ENCODE assay signal across 1 cellular context in the genomic region with DNA sequence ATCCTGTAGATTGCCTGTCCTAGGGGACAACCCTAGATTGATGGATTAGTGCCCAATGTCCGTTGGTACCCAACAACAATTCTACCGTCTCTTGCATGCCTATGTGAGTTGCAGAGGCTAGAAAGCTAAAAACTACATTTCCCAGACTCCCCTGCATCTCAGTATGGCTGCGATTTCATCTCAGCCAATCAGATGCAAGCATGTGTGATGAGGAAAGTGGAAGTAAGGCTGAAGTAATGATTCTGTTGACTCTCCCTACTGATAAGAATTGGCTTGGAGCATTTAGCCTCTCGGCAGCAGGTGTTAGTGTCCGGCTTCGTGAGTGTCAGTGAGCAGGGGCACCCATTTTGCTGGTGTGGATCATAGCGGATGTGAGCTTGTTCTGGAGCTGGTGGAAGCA.
TF ChIP-seq lines count a peak whose summit lies in the region.

No MANE protein-coding gene starts in this region.

TF ChIP-seq in K562, 482 proteins besides CTCF, POLR2A, EP300 and RAD21 (continued from another document):
- TF ChIP-seq, protein P1, sequence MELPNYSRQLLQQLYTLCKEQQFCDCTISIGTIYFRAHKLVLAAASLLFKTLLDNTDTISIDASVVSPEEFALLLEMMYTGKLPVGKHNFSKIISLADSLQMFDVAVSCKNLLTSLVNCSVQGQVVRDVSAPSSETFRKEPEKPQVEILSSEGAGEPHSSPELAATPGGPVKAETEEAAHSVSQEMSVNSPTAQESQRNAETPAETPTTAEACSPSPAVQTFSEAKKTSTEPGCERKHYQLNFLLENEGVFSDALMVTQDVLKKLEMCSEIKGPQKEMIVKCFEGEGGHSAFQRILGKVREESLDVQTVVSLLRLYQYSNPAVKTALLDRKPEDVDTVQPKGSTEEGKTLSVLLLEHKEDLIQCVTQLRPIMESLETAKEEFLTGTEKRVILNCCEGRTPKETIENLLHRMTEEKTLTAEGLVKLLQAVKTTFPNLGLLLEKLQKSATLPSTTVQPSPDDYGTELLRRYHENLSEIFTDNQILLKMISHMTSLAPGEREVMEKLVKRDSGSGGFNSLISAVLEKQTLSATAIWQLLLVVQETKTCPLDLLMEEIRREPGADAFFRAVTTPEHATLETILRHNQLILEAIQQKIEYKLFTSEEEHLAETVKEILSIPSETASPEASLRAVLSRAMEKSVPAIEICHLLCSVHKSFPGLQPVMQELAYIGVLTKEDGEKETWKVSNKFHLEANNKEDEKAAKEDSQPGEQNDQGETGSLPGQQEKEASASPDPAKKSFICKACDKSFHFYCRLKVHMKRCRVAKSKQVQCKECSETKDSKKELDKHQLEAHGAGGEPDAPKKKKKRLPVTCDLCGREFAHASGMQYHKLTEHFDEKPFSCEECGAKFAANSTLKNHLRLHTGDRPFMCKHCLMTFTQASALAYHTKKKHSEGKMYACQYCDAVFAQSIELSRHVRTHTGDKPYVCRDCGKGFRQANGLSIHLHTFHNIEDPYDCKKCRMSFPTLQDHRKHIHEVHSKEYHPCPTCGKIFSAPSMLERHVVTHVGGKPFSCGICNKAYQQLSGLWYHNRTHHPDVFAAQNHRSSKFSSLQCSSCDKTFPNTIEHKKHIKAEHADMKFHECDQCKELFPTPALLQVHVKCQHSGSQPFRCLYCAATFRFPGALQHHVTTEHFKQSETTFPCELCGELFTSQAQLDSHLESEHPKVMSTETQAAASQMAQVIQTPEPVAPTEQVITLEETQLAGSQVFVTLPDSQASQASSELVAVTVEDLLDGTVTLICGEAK (IDR thresholded peaks at IDR 0.05), result no peak
- TF ChIP-seq, protein P1 (CRISPR knock-in tag; IDR thresholded peaks at IDR 0.05), result no peak
- TF ChIP-seq ZNF143 (CRISPR knock-in tag; IDR thresholded peaks at IDR 0.05) (peak; percentile 75), ZNF778 (CRISPR knock-in tag; IDR thresholded peaks at IDR 0.05) (no peak), FUS (optimal IDR thresholded peaks at IDR 0.05; ENCODE audit: low read depth, low read length) (no peak), MEF2D (tag; conservative IDR thresholded peaks at IDR 0.05; ENCODE audit: low read depth) (no peak), ATF1 (CRISPR knock-in tag; IDR thresholded peaks at IDR 0.05) (no peak), ATF1 (tag; IDR thresholded peaks at IDR 0.05) (0 out of 2 replicates have a peak, but pooled peaks have one; percentile 26), PTBP1 (IDR thresholded peaks at IDR 0.05; ENCODE audit: low read depth, low read length) (no peak), SIX5 (IDR thresholded peaks at IDR 0.05; ENCODE audit: borderline replicate concordance in 1 of 2, insufficient read depth in 1 of 2, low read depth in 1 of 2, low read length in 2 of 2) (peak; percentile 54 to 56; a peak in 3 of 4 replicates), NR3C1 (CRISPR knock-in tag; IDR thresholded peaks at IDR 0.05) (no peak), ZNF24 (IDR thresholded peaks at IDR 0.05) (peak; percentile 99), CBX3 (IDR thresholded peaks at IDR 0.05; ENCODE audit: borderline replicate concordance in 1 of 2, low read length in 2 of 2) (no peak), L3MBTL2 (IDR thresholded peaks at IDR 0.05) (peak; percentile 55; the same call in 1 of the 2 replicates), ZNF311 (CRISPR knock-in tag; IDR thresholded peaks at IDR 0.05) (no peak), HCFC1 (IDR thresholded peaks at IDR 0.05; ENCODE audit: low read depth, low read length) (peak; percentile 81), PHTF2 (CRISPR knock-in tag; IDR thresholded peaks at IDR 0.05) (no peak), KAT2B (IDR thresholded peaks at IDR 0.05; ENCODE audit: low read depth, low read length) (no peak), HIVEP1 (CRISPR knock-in tag; IDR thresholded peaks at IDR 0.05) (no peak)
- TF ChIP-seq, protein P2, sequence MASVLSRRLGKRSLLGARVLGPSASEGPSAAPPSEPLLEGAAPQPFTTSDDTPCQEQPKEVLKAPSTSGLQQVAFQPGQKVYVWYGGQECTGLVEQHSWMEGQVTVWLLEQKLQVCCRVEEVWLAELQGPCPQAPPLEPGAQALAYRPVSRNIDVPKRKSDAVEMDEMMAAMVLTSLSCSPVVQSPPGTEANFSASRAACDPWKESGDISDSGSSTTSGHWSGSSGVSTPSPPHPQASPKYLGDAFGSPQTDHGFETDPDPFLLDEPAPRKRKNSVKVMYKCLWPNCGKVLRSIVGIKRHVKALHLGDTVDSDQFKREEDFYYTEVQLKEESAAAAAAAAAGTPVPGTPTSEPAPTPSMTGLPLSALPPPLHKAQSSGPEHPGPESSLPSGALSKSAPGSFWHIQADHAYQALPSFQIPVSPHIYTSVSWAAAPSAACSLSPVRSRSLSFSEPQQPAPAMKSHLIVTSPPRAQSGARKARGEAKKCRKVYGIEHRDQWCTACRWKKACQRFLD (CRISPR knock-in tag; IDR thresholded peaks at IDR 0.05), result no peak
- TF ChIP-seq, protein P3, sequence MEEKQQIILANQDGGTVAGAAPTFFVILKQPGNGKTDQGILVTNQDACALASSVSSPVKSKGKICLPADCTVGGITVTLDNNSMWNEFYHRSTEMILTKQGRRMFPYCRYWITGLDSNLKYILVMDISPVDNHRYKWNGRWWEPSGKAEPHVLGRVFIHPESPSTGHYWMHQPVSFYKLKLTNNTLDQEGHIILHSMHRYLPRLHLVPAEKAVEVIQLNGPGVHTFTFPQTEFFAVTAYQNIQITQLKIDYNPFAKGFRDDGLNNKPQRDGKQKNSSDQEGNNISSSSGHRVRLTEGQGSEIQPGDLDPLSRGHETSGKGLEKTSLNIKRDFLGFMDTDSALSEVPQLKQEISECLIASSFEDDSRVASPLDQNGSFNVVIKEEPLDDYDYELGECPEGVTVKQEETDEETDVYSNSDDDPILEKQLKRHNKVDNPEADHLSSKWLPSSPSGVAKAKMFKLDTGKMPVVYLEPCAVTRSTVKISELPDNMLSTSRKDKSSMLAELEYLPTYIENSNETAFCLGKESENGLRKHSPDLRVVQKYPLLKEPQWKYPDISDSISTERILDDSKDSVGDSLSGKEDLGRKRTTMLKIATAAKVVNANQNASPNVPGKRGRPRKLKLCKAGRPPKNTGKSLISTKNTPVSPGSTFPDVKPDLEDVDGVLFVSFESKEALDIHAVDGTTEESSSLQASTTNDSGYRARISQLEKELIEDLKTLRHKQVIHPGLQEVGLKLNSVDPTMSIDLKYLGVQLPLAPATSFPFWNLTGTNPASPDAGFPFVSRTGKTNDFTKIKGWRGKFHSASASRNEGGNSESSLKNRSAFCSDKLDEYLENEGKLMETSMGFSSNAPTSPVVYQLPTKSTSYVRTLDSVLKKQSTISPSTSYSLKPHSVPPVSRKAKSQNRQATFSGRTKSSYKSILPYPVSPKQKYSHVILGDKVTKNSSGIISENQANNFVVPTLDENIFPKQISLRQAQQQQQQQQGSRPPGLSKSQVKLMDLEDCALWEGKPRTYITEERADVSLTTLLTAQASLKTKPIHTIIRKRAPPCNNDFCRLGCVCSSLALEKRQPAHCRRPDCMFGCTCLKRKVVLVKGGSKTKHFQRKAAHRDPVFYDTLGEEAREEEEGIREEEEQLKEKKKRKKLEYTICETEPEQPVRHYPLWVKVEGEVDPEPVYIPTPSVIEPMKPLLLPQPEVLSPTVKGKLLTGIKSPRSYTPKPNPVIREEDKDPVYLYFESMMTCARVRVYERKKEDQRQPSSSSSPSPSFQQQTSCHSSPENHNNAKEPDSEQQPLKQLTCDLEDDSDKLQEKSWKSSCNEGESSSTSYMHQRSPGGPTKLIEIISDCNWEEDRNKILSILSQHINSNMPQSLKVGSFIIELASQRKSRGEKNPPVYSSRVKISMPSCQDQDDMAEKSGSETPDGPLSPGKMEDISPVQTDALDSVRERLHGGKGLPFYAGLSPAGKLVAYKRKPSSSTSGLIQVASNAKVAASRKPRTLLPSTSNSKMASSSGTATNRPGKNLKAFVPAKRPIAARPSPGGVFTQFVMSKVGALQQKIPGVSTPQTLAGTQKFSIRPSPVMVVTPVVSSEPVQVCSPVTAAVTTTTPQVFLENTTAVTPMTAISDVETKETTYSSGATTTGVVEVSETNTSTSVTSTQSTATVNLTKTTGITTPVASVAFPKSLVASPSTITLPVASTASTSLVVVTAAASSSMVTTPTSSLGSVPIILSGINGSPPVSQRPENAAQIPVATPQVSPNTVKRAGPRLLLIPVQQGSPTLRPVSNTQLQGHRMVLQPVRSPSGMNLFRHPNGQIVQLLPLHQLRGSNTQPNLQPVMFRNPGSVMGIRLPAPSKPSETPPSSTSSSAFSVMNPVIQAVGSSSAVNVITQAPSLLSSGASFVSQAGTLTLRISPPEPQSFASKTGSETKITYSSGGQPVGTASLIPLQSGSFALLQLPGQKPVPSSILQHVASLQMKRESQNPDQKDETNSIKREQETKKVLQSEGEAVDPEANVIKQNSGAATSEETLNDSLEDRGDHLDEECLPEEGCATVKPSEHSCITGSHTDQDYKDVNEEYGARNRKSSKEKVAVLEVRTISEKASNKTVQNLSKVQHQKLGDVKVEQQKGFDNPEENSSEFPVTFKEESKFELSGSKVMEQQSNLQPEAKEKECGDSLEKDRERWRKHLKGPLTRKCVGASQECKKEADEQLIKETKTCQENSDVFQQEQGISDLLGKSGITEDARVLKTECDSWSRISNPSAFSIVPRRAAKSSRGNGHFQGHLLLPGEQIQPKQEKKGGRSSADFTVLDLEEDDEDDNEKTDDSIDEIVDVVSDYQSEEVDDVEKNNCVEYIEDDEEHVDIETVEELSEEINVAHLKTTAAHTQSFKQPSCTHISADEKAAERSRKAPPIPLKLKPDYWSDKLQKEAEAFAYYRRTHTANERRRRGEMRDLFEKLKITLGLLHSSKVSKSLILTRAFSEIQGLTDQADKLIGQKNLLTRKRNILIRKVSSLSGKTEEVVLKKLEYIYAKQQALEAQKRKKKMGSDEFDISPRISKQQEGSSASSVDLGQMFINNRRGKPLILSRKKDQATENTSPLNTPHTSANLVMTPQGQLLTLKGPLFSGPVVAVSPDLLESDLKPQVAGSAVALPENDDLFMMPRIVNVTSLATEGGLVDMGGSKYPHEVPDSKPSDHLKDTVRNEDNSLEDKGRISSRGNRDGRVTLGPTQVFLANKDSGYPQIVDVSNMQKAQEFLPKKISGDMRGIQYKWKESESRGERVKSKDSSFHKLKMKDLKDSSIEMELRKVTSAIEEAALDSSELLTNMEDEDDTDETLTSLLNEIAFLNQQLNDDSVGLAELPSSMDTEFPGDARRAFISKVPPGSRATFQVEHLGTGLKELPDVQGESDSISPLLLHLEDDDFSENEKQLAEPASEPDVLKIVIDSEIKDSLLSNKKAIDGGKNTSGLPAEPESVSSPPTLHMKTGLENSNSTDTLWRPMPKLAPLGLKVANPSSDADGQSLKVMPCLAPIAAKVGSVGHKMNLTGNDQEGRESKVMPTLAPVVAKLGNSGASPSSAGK (IDR thresholded peaks at IDR 0.05), result 0 out of 2 replicates have a peak, but pooled peaks have one; percentile 16
- TF ChIP-seq, protein P4, sequence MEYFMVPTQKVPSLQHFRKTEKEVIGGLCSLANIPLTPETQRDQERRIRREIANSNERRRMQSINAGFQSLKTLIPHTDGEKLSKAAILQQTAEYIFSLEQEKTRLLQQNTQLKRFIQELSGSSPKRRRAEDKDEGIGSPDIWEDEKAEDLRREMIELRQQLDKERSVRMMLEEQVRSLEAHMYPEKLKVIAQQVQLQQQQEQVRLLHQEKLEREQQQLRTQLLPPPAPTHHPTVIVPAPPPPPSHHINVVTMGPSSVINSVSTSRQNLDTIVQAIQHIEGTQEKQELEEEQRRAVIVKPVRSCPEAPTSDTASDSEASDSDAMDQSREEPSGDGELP (CRISPR knock-in tag; IDR thresholded peaks at IDR 0.05; ENCODE audit: borderline replicate concordance), result no peak
- TF ChIP-seq, protein P5, sequence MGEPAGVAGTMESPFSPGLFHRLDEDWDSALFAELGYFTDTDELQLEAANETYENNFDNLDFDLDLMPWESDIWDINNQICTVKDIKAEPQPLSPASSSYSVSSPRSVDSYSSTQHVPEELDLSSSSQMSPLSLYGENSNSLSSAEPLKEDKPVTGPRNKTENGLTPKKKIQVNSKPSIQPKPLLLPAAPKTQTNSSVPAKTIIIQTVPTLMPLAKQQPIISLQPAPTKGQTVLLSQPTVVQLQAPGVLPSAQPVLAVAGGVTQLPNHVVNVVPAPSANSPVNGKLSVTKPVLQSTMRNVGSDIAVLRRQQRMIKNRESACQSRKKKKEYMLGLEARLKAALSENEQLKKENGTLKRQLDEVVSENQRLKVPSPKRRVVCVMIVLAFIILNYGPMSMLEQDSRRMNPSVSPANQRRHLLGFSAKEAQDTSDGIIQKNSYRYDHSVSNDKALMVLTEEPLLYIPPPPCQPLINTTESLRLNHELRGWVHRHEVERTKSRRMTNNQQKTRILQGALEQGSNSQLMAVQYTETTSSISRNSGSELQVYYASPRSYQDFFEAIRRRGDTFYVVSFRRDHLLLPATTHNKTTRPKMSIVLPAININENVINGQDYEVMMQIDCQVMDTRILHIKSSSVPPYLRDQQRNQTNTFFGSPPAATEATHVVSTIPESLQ (CRISPR knock-in tag; IDR thresholded peaks at IDR 0.05), result no peak
- TF ChIP-seq, protein P6, sequence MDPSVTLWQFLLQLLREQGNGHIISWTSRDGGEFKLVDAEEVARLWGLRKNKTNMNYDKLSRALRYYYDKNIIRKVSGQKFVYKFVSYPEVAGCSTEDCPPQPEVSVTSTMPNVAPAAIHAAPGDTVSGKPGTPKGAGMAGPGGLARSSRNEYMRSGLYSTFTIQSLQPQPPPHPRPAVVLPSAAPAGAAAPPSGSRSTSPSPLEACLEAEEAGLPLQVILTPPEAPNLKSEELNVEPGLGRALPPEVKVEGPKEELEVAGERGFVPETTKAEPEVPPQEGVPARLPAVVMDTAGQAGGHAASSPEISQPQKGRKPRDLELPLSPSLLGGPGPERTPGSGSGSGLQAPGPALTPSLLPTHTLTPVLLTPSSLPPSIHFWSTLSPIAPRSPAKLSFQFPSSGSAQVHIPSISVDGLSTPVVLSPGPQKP (CRISPR knock-in tag; IDR thresholded peaks at IDR 0.05), result no peak
- TF ChIP-seq, protein P7, sequence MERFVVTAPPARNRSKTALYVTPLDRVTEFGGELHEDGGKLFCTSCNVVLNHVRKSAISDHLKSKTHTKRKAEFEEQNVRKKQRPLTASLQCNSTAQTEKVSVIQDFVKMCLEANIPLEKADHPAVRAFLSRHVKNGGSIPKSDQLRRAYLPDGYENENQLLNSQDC (CRISPR knock-in tag; IDR thresholded peaks at IDR 0.05), result no peak
